ENCODE assay signal across 10 cellular contexts in genomic region chr1:91684599-91685196, GRCh38.
DNase-seq lines count a peak whose midpoint lies in the region; ATAC-seq, FAIRE-seq and TF ChIP-seq lines count a peak whose summit lies in the region.
"Had no signal": no experiment of that assay in that cellular context is flagged by ENCODE, and none has a peak within 500 bp of the region (broad histone marks: within the 10 kb centered on the region; RNA-seq: fewer than 3 reads in every experiment).

No MANE protein-coding gene starts in this region.

- FAIRE-seq in GM12878 (lab: Jason Lieb, UNC): peak; percentile 38

- SMC1A ChIA-PET in GM12878 (lab: Charles Lee; ENCODE audit: uncharacterized antibody, unreplicated experiment): no interaction called here

- peak overlapping the region in 6 of 8 donors; percentile 2 to 65 (median 31) for H3K4me3 Mint-ChIP-seq in CD4-positive, alpha-beta memory T cell
- H3K4me3 Mint-ChIP-seq: memory B cell had no signal

- peaks cover 24% of the 10 kb centered on the region for H3K4me1 ChIP-seq in CD4-positive, alpha-beta memory T cell (ENCODE audit: insufficient read depth, low read length)
- H3K4me1 ChIP-seq in GM12878 (ENCODE audit: control insufficient read depth, insufficient read depth, low read length): peaks cover 21% of the 10 kb centered on the region
- peaks cover 21% of the 10 kb centered on the region for H3K4me1 ChIP-seq in mesodermal cell (ENCODE audit: control insufficient read depth, insufficient read depth, low read length, poor library complexity, severe bottlenecking)

- no peaks in the 10 kb centered on the region for H3K36me3 ChIP-seq in CD4-positive, alpha-beta memory T cell (ENCODE audit: insufficient read depth, low read length)
- H3K36me3 ChIP-seq in GM12878 (ENCODE audit: control insufficient read depth in 2 of 2, insufficient read depth in 2 of 2, low read length in 1 of 2) (no peaks in the 10 kb centered on the region), mesodermal cell (ENCODE audit: control insufficient read depth, insufficient read depth, low read length) (no peaks in the 10 kb centered on the region)

- no peak for TF ChIP-seq EP300 in GM12878 (IDR thresholded peaks at IDR 0.05; ENCODE audit: borderline replicate concordance in 1 of 2, control insufficient read depth in 1 of 2, low read depth in 2 of 2, low read length in 2 of 2)

- H3K27me3 ChIP-seq in CD4-positive, alpha-beta memory T cell (ENCODE audit: insufficient read depth, low read length): no peaks in the 10 kb centered on the region
- no peaks in the 10 kb centered on the region for H3K27me3 ChIP-seq in GM12878 (replicated peaks in 1 of 2; ENCODE audit: control insufficient read depth in 2 of 2, insufficient read depth in 2 of 2, low read length in 1 of 2)

- H3K4me2 ChIP-seq in GM12878 (ENCODE audit: control insufficient read depth, insufficient read depth): peak overlapping the region; percentile 15

- H3K9me3 Mint-ChIP-seq in CD4-positive, alpha-beta memory T cell: peaks cover 0 to under 1% (median 0%) of the 10 kb centered on the region in 8 donors
- H3K9me3 Mint-ChIP-seq: memory B cell had no signal

- CTCF ChIA-PET in CD4-positive, alpha-beta memory T cell (lab: Charles Lee; ENCODE audit: partially characterized antibody): interaction anchor here (0.7 to 1.7 kb wide), 2 partner anchors 136 to 161 kb away, joined by 3 read pairs; no protein-coding TSS in a partner anchor
- CTCF ChIA-PET in GM12878 (lab: Yijun Ruan, JAX): no interaction called here

- no peaks in the 10 kb centered on the region for H3K27me3 Mint-ChIP-seq in CD4-positive, alpha-beta memory T cell

- RAD21 ChIA-PET in GM12878 (lab: Charles Lee; ENCODE audit: unreplicated experiment): no interaction called here

- H3K4me1 Mint-ChIP-seq in CD4-positive, alpha-beta memory T cell: peaks cover 12 to 36% (median 21%) of the 10 kb centered on the region in 4 donors
- H3K4me1 Mint-ChIP-seq: memory B cell had no signal

- H3K36me3 Mint-ChIP-seq in CD4-positive, alpha-beta memory T cell: peaks cover 43 to 46% of the 10 kb centered on the region in 2 donors
- H3K36me3 Mint-ChIP-seq: memory B cell had no signal

- no peaks in the 10 kb centered on the region for H4K20me1 ChIP-seq in GM12878 (ENCODE audit: control insufficient read depth, insufficient read depth)

- TF ChIP-seq RAD21 in GM12878 (IDR thresholded peaks at IDR 0.05; ENCODE audit: insufficient read depth, low read depth, low read length): no peak

- POLR2A ChIA-PET in CD4-positive, alpha-beta memory T cell (lab: Charles Lee; ENCODE audit: partially characterized antibody): interaction anchor here (1.1 to 1.9 kb wide), 2 partner anchors 9 to 12 kb away, joined by 3 to 5 read pairs; no protein-coding TSS in a partner anchor
- POLR2A ChIA-PET in GM12878 (lab: Charles Lee): no interaction called here

- intact Hi-C loops in CD4-positive, alpha-beta memory T cell (cut with micrococcal nuclease): no loop called here
- intact Hi-C loops in GM12878 (cut with micrococcal nuclease; ENCODE audit: unreplicated experiment): no loop called here

- DNase-seq in CD4-positive, alpha-beta memory T cell: peak in 4 of 5 donors; percentile 7 to 37 (median 12)
- DNase-seq in GM12878 (ENCODE audit: low read depth, low spot score): no peak
- DNase-seq in NCI-H345 (lab: John Stamatoyannopoulos, UW): no peak
- DNase-seq in midbrain (lab: John Stamatoyannopoulos, UW): no peak
- no peak for DNase-seq in NCI-H524 (lab: John Stamatoyannopoulos, UW)
- DNase-seq in H4 (ENCODE audit: low spot score): no peak
- DNase-seq: cerebellar nuclear complex had no signal

- no peak overlapping the region for H3K4me3 ChIP-seq in CD4-positive, alpha-beta memory T cell (ENCODE audit: low read length in 2 of 2)
- H3K4me3 ChIP-seq in GM12878: no peak overlapping the region
- H3K4me3 ChIP-seq in mesodermal cell (ENCODE audit: extremely low read depth, insufficient read depth, low read length, poor library complexity, severe bottlenecking): no peak overlapping the region

- no peak for TF ChIP-seq CTCF in GM12878 (IDR thresholded peaks at IDR 0.05 in 2 of 3, conservative IDR thresholded peaks at IDR 0.05 in 1 of 3; ENCODE audit: control insufficient read depth in 2 of 3, extremely low read depth in 1 of 3, insufficient read depth in 1 of 3, low read depth in 3 of 3, low read length in 3 of 3)

- no peak overlapping the region for H3K9ac ChIP-seq in GM12878 (ENCODE audit: control insufficient read depth, insufficient read depth, low read length)

- BruUV-seq in GM12878 (replicated peaks; lab: Mats Ljungman, UMichigan): no TSS peak

- H3K27ac ChIP-seq in CD4-positive, alpha-beta memory T cell (ENCODE audit: low read depth, low read length): no peak overlapping the region
- peak overlapping the region; percentile 39 for H3K27ac ChIP-seq in GM12878 (ENCODE audit: control insufficient read depth, insufficient read depth)
- H3K27ac ChIP-seq in mesodermal cell (ENCODE audit: low read depth, low read length, severe bottlenecking): peak overlapping the region; percentile 42

- no peaks in the 10 kb centered on the region for H3K9me3 ChIP-seq in CD4-positive, alpha-beta memory T cell (ENCODE audit: control insufficient read depth in 1 of 2, low read length in 2 of 2)
- H3K9me3 ChIP-seq in GM12878 (replicated peaks; ENCODE audit: control insufficient read depth, insufficient read depth, low read length) (no peaks in the 10 kb centered on the region), mesodermal cell (ENCODE audit: control insufficient read depth, low read length) (no peaks in the 10 kb centered on the region)

- no peaks in the 10 kb centered on the region for H3K79me2 ChIP-seq in GM12878 (ENCODE audit: control insufficient read depth, insufficient read depth, low read length)

- H2AFZ ChIP-seq in GM12878 (ENCODE audit: control insufficient read depth, low read depth, low read length): peak overlapping the region; percentile 68

- 20% methylated on average over 6 of the region's 6 CpGs for WGBS in GM12878 (ENCODE audit: insufficient coverage, insufficient replicate concordance, low lambda C conversion rate, missing lambda C conversion rate)
- WGBS in mesodermal cell (ENCODE audit: insufficient coverage in 2 of 2), 2 experiments: 65 to 93% methylated on average over 3 to 6 of the region's 6 CpGs

- ATAC-seq in HG02610 (IDR thresholded peaks at IDR 0.05; ENCODE audit: unreplicated experiment): peak; percentile 63
- peak; percentile 49; the same call in 2 of the 3 replicates for ATAC-seq in GM12878

- in situ Hi-C loops in GM12878 (cut with MboI): no loop called here

- H3K27ac Mint-ChIP-seq in CD4-positive, alpha-beta memory T cell: peak overlapping the region; percentile 38 to 89 (median 82)
- H3K27ac Mint-ChIP-seq: memory B cell had no signal

- TF ChIP-seq POLR2A in GM12878 (IDR thresholded peaks at IDR 0.05; ENCODE audit: low read depth, low read length): no peak

TF ChIP-seq in GM12878, 131 proteins besides CTCF, POLR2A, EP300 and RAD21:
- no peak for TF ChIP-seq MXI1 (IDR thresholded peaks at IDR 0.05; ENCODE audit: low read depth, low read length)
- no peak for TF ChIP-seq IRF3 (IDR thresholded peaks at IDR 0.05)
- TF ChIP-seq RUNX3 (IDR thresholded peaks at IDR 0.05; ENCODE audit: low read length): 0 out of 2 replicates have a peak, but pooled peaks have one; percentile 9
- TF ChIP-seq NR2F1 (conservative IDR thresholded peaks at IDR 0.05): no peak

Comparison
In these comparisons a context has a peak if more than half of its experiments do, and no peak if none do; other contexts are left out.
1. DNase-seq: peak in CD4-positive, alpha-beta memory T cell (4 of 5); none in GM12878 (single experiment), NCI-H345 (single experiment), midbrain (single experiment), NCI-H524 (0 of 2) and H4 (single experiment).